Comparison of ENCODE assay signal across 36 cellular contexts in genomic region chr5:105970919-105971318, GRCh38.
"Had no signal": no experiment of that assay in that cellular context is flagged by ENCODE, and none has a peak within 500 bp of the region (broad histone marks: within the 10 kb centered on the region; RNA-seq: fewer than 3 reads in every experiment).

No MANE protein-coding gene starts in this region.

- H3K27ac Mint-ChIP-seq: activated naive CD4-positive, alpha-beta T cell treated with anti-CD3 and anti-CD28 coated beads for 36 hours; activated naive CD4-positive, alpha-beta T cell treated with anti-CD3 and anti-CD28 coated beads, Interleukin-2, amount 10 ng/mL, durations not matched to agents 7 days and 5 days; activated naive CD4-positive, alpha-beta T cell treated with anti-CD3 and anti-CD28 coated beads, Interleukin-2, amount 50 U/mL, for 24 hours; activated naive CD4-positive, alpha-beta T cell treated with anti-CD3 and anti-CD28 coated beads, Interleukin-2, amount 50 U/mL, for 72 hours; activated naive CD8-positive, alpha-beta T cell; activated naive CD8-positive, alpha-beta T cell treated with anti-CD3 and anti-CD28 coated beads for 36 hours; activated naive CD8-positive, alpha-beta T cell treated with anti-CD3 and anti-CD28 coated beads, Interleukin-2, amount 10 ng/mL, durations not matched to agents 7 days and 5 days; activated naive CD8-positive, alpha-beta T cell treated with anti-CD3 and anti-CD28 coated beads, Interleukin-2, amount 50 U/mL, for 24 hours; activated T-cell treated with anti-CD3 and anti-CD28 coated beads, Interleukin-2, amount 50 U/mL, for 72 hours; activated T-helper 1 cell treated with anti-CD3 and anti-CD28 coated beads, Interleukin-12 subunit alpha, Interleukin-12 subunit beta, Interleukin-2, Interleukin-4 antibody, amounts not matched to agents 30 ng/mL and 10 ng/mL and 1 ng/mL, durations not matched to agents 14 hours and 24 hours and 36 hours; activated T-helper 17 cell treated with anti-CD3 and anti-CD28 coated beads, Interleukin-2, amount 50 U/mL, for 72 hours; activated T-helper 2 cell treated with anti-CD3 and anti-CD28 coated beads, Interferon-gamma antibody, Interleukin-2, Interleukin-4, amounts not matched to agents 10 μg/mL and 5 μg/mL and 100 μg/mL, durations not matched to agents 14 hours and 24 hours and 36 hours; brain had no signal

- H3K36me3 Mint-ChIP-seq: activated naive CD4-positive, alpha-beta T cell treated with anti-CD3 and anti-CD28 coated beads, Interleukin-2, amount 10 ng/mL, durations not matched to agents 7 days and 5 days; activated naive CD4-positive, alpha-beta T cell treated with anti-CD3 and anti-CD28 coated beads, Interleukin-2, amount 50 U/mL, for 24 hours; activated naive CD4-positive, alpha-beta T cell treated with anti-CD3 and anti-CD28 coated beads, Interleukin-2, amount 50 U/mL, for 72 hours; activated naive CD8-positive, alpha-beta T cell; activated naive CD8-positive, alpha-beta T cell treated with anti-CD3 and anti-CD28 coated beads for 36 hours; activated naive CD8-positive, alpha-beta T cell treated with anti-CD3 and anti-CD28 coated beads, Interleukin-2, amount 10 ng/mL, durations not matched to agents 7 days and 5 days; brain had no signal

- H3K9me3 ChIP-seq: adrenal gland, ascending aorta, body of pancreas, breast epithelium had no signal

- H3K36me3 ChIP-seq: adrenal gland, ascending aorta, brain microvascular endothelial cell, breast epithelium, cardiac muscle cell had no signal

- H3K4me3 Mint-ChIP-seq: activated naive CD4-positive, alpha-beta T cell treated with anti-CD3 and anti-CD28 coated beads for 36 hours; activated naive CD4-positive, alpha-beta T cell treated with anti-CD3 and anti-CD28 coated beads, Interleukin-2, amount 10 ng/mL, durations not matched to agents 7 days and 5 days; activated naive CD4-positive, alpha-beta T cell treated with anti-CD3 and anti-CD28 coated beads, Interleukin-2, amount 50 U/mL, for 24 hours; activated naive CD8-positive, alpha-beta T cell; activated naive CD8-positive, alpha-beta T cell treated with anti-CD3 and anti-CD28 coated beads for 36 hours; activated naive CD8-positive, alpha-beta T cell treated with anti-CD3 and anti-CD28 coated beads, Interleukin-2, amount 10 ng/mL, durations not matched to agents 7 days and 5 days; activated naive CD8-positive, alpha-beta T cell treated with anti-CD3 and anti-CD28 coated beads, Interleukin-2, amount 50 U/mL, for 24 hours; activated T-cell treated with anti-CD3 and anti-CD28 coated beads, Interleukin-2, amount 50 U/mL, for 4 hours; activated T-cell treated with anti-CD3 and anti-CD28 coated beads, Interleukin-2, amount 50 U/mL, for 72 hours; activated T-helper 1 cell treated with anti-CD3 and anti-CD28 coated beads, Interleukin-12 subunit alpha, Interleukin-12 subunit beta, Interleukin-2, Interleukin-4 antibody, amounts not matched to agents 30 ng/mL and 10 ng/mL and 1 ng/mL, durations not matched to agents 14 hours and 24 hours and 36 hours; activated T-helper 17 cell treated with anti-CD3 and anti-CD28 coated beads, Interleukin-2, amount 50 U/mL, for 72 hours; brain; central memory CD8-positive, alpha-beta T cell had no signal

- H3K4me3 ChIP-seq: adrenal gland, ascending aorta, body of pancreas, breast epithelium, cardiac muscle cell had no signal

- H3K4me1 ChIP-seq: adrenal gland, ascending aorta, body of pancreas, breast epithelium had no signal

- H3K27me3 Mint-ChIP-seq: activated naive CD4-positive, alpha-beta T cell treated with anti-CD3 and anti-CD28 coated beads, Interleukin-2, amount 10 ng/mL, durations not matched to agents 7 days and 5 days; activated naive CD4-positive, alpha-beta T cell treated with anti-CD3 and anti-CD28 coated beads, Interleukin-2, amount 50 U/mL, for 24 hours; activated naive CD8-positive, alpha-beta T cell; activated naive CD8-positive, alpha-beta T cell treated with anti-CD3 and anti-CD28 coated beads for 36 hours; activated naive CD8-positive, alpha-beta T cell treated with anti-CD3 and anti-CD28 coated beads, Interleukin-2, amount 10 ng/mL, durations not matched to agents 7 days and 5 days; activated naive CD8-positive, alpha-beta T cell treated with anti-CD3 and anti-CD28 coated beads, Interleukin-2, amount 50 U/mL, for 24 hours; activated T-helper 17 cell treated with anti-CD3 and anti-CD28 coated beads, Interleukin-2, amount 50 U/mL, for 72 hours; central memory CD8-positive, alpha-beta T cell had no signal

- H3K27me3 ChIP-seq: adrenal gland, ascending aorta, body of pancreas, brain microvascular endothelial cell, breast epithelium, cardiac muscle cell had no signal

- ATAC-seq: activated naive CD4-positive, alpha-beta T cell treated with anti-CD3 and anti-CD28 coated beads, Interleukin-2, amount 50 U/mL, for 72 hours; activated naive CD8-positive, alpha-beta T cell treated with anti-CD3 and anti-CD28 coated beads, Interleukin-2, amount 50 U/mL, for 24 hours; activated T-cell treated with anti-CD3 and anti-CD28 coated beads, Interleukin-2, amount 50 U/mL, for 4 hours; activated T-cell treated with anti-CD3 and anti-CD28 coated beads, Interleukin-2, amount 50 U/mL, for 72 hours; activated T-helper 17 cell treated with anti-CD3 and anti-CD28 coated beads, Interleukin-2, amount 50 U/mL, for 72 hours; body of pancreas had no signal

- DNase-seq: activated effector memory CD4-positive, alpha-beta T cell treated with anti-CD3 and anti-CD28 coated beads, Interleukin-2, amount 50 U/mL, for 16 hours; activated effector memory CD4-positive, alpha-beta T cell treated with Interleukin-2 at 50 U/mL for 16 hours; activated gamma-delta T cell; activated gamma-delta T cell treated with Interleukin-2 at 50 U/mL for 16 hours; activated naive CD4-positive, alpha-beta T cell; activated naive CD4-positive, alpha-beta T cell treated with anti-CD3 and anti-CD28 coated beads for 36 hours; activated naive CD4-positive, alpha-beta T cell treated with anti-CD3 and anti-CD28 coated beads, Interleukin-2, amount 10 ng/mL, durations not matched to agents 7 days and 5 days; activated naive CD4-positive, alpha-beta T cell treated with anti-CD3 and anti-CD28 coated beads, Interleukin-2, amount 50 U/mL, for 16 hours; activated naive CD4-positive, alpha-beta T cell treated with Interleukin-2 at 50 U/mL for 16 hours; activated naive CD8-positive, alpha-beta T cell treated with anti-CD3 and anti-CD28 coated beads for 36 hours; activated naive CD8-positive, alpha-beta T cell treated with anti-CD3 and anti-CD28 coated beads, Interleukin-2, amount 10 ng/mL, durations not matched to agents 7 days and 5 days; activated naive CD8-positive, alpha-beta T cell treated with anti-CD3 and anti-CD28 coated beads, Interleukin-2, amount 50 U/mL, for 24 hours; activated T-cell treated with anti-CD3 and anti-CD28 coated beads, Interleukin-2, amount 50 U/mL, for 4 hours; activated T-cell treated with anti-CD3 and anti-CD28 coated beads, Interleukin-2, amount 50 U/mL, for 48 hours; activated T-cell treated with anti-CD3 and anti-CD28 coated beads, Interleukin-2, amount 50 U/mL, for 72 hours; adrenal gland; amniotic stem cell; amygdala; anterior cingulate cortex; aorta; body of pancreas; brain microvascular endothelial cell; caudate nucleus; central memory CD4-positive, alpha-beta T cell; cerebellar nuclear complex had no signal

- H3K27ac ChIP-seq: adrenal gland, ascending aorta, body of pancreas, brain microvascular endothelial cell, breast epithelium, cardiac muscle cell had no signal

- H3K4me1 Mint-ChIP-seq: activated naive CD4-positive, alpha-beta T cell treated with anti-CD3 and anti-CD28 coated beads, Interleukin-2, amount 10 ng/mL, durations not matched to agents 7 days and 5 days; activated naive CD4-positive, alpha-beta T cell treated with anti-CD3 and anti-CD28 coated beads, Interleukin-2, amount 50 U/mL, for 24 hours; activated naive CD8-positive, alpha-beta T cell treated with anti-CD3 and anti-CD28 coated beads for 36 hours; activated naive CD8-positive, alpha-beta T cell treated with anti-CD3 and anti-CD28 coated beads, Interleukin-2, amount 10 ng/mL, durations not matched to agents 7 days and 5 days; activated naive CD8-positive, alpha-beta T cell treated with anti-CD3 and anti-CD28 coated beads, Interleukin-2, amount 50 U/mL, for 24 hours; activated T-helper 17 cell treated with anti-CD3 and anti-CD28 coated beads, Interleukin-2, amount 50 U/mL, for 72 hours; brain; central memory CD8-positive, alpha-beta T cell had no signal
